8 cellular contexts compared by ENCODE assay signal in genomic region chr22:24155597-24156145, GRCh38. TPM values are rescaled to one million over a fixed set of nuclear protein-coding genes. Genes with fewer than 3 reads are reported as not detected.
A peak's percentile ranks its signal among the peaks of the same experiment; 100 is the strongest.
DNase-seq lines count a peak whose midpoint lies in the region; ATAC-seq and TF ChIP-seq lines count a peak whose summit lies in the region.

No MANE protein-coding gene starts in this region.

- H3F3A ChIP-seq in neural progenitor cell (ENCODE audit: low read depth): peaks cover 16% of the 10 kb centered on the region

- peaks cover 27% of the 10 kb centered on the region for H3K27me3 ChIP-seq in neural progenitor cell
- no peaks in the 10 kb centered on the region for H3K27me3 ChIP-seq in uterus

- no peaks in the 10 kb centered on the region for H3K79me2 ChIP-seq in neural progenitor cell (ENCODE audit: low read depth)

- H3K4me1 Mint-ChIP-seq in activated naive CD4-positive, alpha-beta T cell treated with anti-CD3 and anti-CD28 coated beads, Interleukin-2, amount 10 ng/mL, durations not matched to agents 7 days and 5 days: peaks cover 68% of the 10 kb centered on the region
- peaks cover 36% of the 10 kb centered on the region for H3K4me1 Mint-ChIP-seq in neural progenitor cell

- peaks cover 32% of the 10 kb centered on the region for H3K36me3 Mint-ChIP-seq in activated naive CD4-positive, alpha-beta T cell treated with anti-CD3 and anti-CD28 coated beads, Interleukin-2, amount 10 ng/mL, durations not matched to agents 7 days and 5 days
- H3K36me3 Mint-ChIP-seq in neural progenitor cell: peaks cover 2% of the 10 kb centered on the region

- DNase-seq in SIG-M5 treated with dmso at 0.1 percent for 504 hours (lab: John Stamatoyannopoulos, UW; ENCODE audit: unreplicated experiment) (peak; percentile 56), SIG-M5 (lab: John Stamatoyannopoulos, UW) (no peak), RKO (ENCODE audit: low spot score) (peak; percentile 86), germinal center (ENCODE audit: low spot score) (peak; percentile 77), neural progenitor cell (ENCODE audit: low spot score) (peak; percentile 80), uterus (peak; percentile 83 to 86)
- DNase-seq in activated naive CD4-positive, alpha-beta T cell treated with anti-CD3 and anti-CD28 coated beads, Interleukin-2, amount 10 ng/mL, durations not matched to agents 7 days and 5 days: peak; percentile 66

- H3K27ac ChIP-seq in neural progenitor cell (no peak overlapping the region), uterus (peak overlapping the region; percentile 87)

- H3K36me3 ChIP-seq in neural progenitor cell (no peaks in the 10 kb centered on the region), uterus (no peaks in the 10 kb centered on the region)

- H3K4me1 ChIP-seq in neural progenitor cell (peaks cover 14% of the 10 kb centered on the region), uterus (peaks cover 12 to 14% of the 10 kb centered on the region in 2 donors)

- H3K9me3 ChIP-seq in neural progenitor cell (ENCODE audit: low read depth) (no peaks in the 10 kb centered on the region), uterus (no peaks in the 10 kb centered on the region)

- no peaks in the 10 kb centered on the region for H3K9me3 Mint-ChIP-seq in activated naive CD4-positive, alpha-beta T cell treated with anti-CD3 and anti-CD28 coated beads, Interleukin-2, amount 10 ng/mL, durations not matched to agents 7 days and 5 days
- no peaks in the 10 kb centered on the region for H3K9me3 Mint-ChIP-seq in neural progenitor cell

- H3K27ac Mint-ChIP-seq in activated naive CD4-positive, alpha-beta T cell treated with anti-CD3 and anti-CD28 coated beads, Interleukin-2, amount 10 ng/mL, durations not matched to agents 7 days and 5 days: peak overlapping the region; percentile 99
- H3K27ac Mint-ChIP-seq in neural progenitor cell: no peak overlapping the region

- peak; percentile 32 for ATAC-seq in HG03025 (IDR thresholded peaks at IDR 0.05; ENCODE audit: low FRiP score, unreplicated experiment)

- H3K27me3 Mint-ChIP-seq in activated naive CD4-positive, alpha-beta T cell treated with anti-CD3 and anti-CD28 coated beads, Interleukin-2, amount 10 ng/mL, durations not matched to agents 7 days and 5 days: no peaks in the 10 kb centered on the region
- peaks cover 17% of the 10 kb centered on the region for H3K27me3 Mint-ChIP-seq in neural progenitor cell (ENCODE audit: insufficient read depth, low read depth)

- peak overlapping the region; percentile 83 for H3K4me2 ChIP-seq in neural progenitor cell

- H4K20me1 ChIP-seq in neural progenitor cell (ENCODE audit: low read depth): peaks cover 63% of the 10 kb centered on the region

- intact Hi-C loops in uterus (cut with DNase I; ENCODE audit: low total_unique reads): no loop called here

- TF ChIP-seq CTCF in neural progenitor cell (IDR thresholded peaks at IDR 0.05) (peak; percentile 57), uterus (IDR thresholded peaks at IDR 0.05) (peak; percentile 31 to 66 (median 52))

- CTCF ChIA-PET in activated naive CD4-positive, alpha-beta T cell treated with anti-CD3 and anti-CD28 coated beads, Interleukin-2, amount 10 ng/mL, durations not matched to agents 7 days and 5 days (lab: Charles Lee): interaction anchor here (0.7 to 3.8 kb wide), 15 partner anchors 9 to 301 kb away, joined by 3 to 24 read pairs (median 5); no protein-coding TSS in a partner anchor

- H3K9ac ChIP-seq in neural progenitor cell: no peak overlapping the region

- H3K4me3 Mint-ChIP-seq in activated naive CD4-positive, alpha-beta T cell treated with anti-CD3 and anti-CD28 coated beads, Interleukin-2, amount 10 ng/mL, durations not matched to agents 7 days and 5 days: peak overlapping the region; percentile 84
- H3K4me3 Mint-ChIP-seq in neural progenitor cell: peak overlapping the region; percentile 78

- peak overlapping the region; percentile 56 for H3K4me3 ChIP-seq in neural progenitor cell
- H3K4me3 ChIP-seq in uterus: peak overlapping the region; percentile 50 to 84

- no peak overlapping the region for H2AFZ ChIP-seq in neural progenitor cell (replicated peaks)

- peak in 1 of 2 donors; percentile 30 for TF ChIP-seq POLR2A in uterus (IDR thresholded peaks at IDR 0.05)

RNA-seq across cellular contexts. Expression of gene SUSD2, which starts 25.6 kb away (rescaled TPM):
- total RNA-seq in neural progenitor cell (ENCODE audit: low replicate concordance) (0.02 and 0.25 TPM in 2 replicates), uterus (10 to 100 TPM in 1 of 4 donors, 1 to 10 TPM in 2, under 1 TPM in 1; 0.88 to 17.6 (median 2.8) TPM)
